ENCODE assay signal across 8 cellular contexts in genomic region chr15:88623061-88623460, GRCh38. TPM values are rescaled to one million over a fixed set of nuclear protein-coding genes. Genes with fewer than 3 reads are reported as not detected.
DNase-seq lines count a peak whose midpoint lies in the region; TF ChIP-seq lines count a peak whose summit lies in the region.

No MANE protein-coding gene starts in this region.

- peak overlapping the region; percentile 91 to 93 for H3K27ac ChIP-seq in ascending aorta
- H3K27ac ChIP-seq in mesendoderm (ENCODE audit: low read depth, low read length): no peak overlapping the region
- H3K27ac ChIP-seq in transverse colon: peak overlapping the region; percentile 87 to 94 (median 88)

- no peak overlapping the region for H4K5ac ChIP-seq in mesendoderm (ENCODE audit: low read length)

- H3K4ac ChIP-seq in mesendoderm (ENCODE audit: low read depth, low read length): no peak overlapping the region

- no peak overlapping the region for H2BK120ac ChIP-seq in mesendoderm (ENCODE audit: low read depth, low read length)

- peak overlapping the region in 1 of 2 donors; percentile 97 for H3K4me3 ChIP-seq in ascending aorta
- H3K4me3 ChIP-seq in mesendoderm (ENCODE audit: low read length): no peak overlapping the region
- peak overlapping the region in 1 of 4 donors; percentile 96 for H3K4me3 ChIP-seq in transverse colon

- H3K9me3 ChIP-seq in ascending aorta: no peaks in the 10 kb centered on the region
- H3K9me3 ChIP-seq in transverse colon: no peaks in the 10 kb centered on the region

- H3K4me1 ChIP-seq in ascending aorta (peaks cover 5 to 26% of the 10 kb centered on the region in 2 donors), mesendoderm (ENCODE audit: control insufficient read depth, low read depth, low read length) (peaks cover 10% of the 10 kb centered on the region), transverse colon (peaks cover 13 to 48% (median 31%) of the 10 kb centered on the region in 4 donors)

- no peak overlapping the region for H3K23ac ChIP-seq in mesendoderm (ENCODE audit: low read length)

- TF ChIP-seq POLR2A in transverse colon (IDR thresholded peaks at IDR 0.05): no peak

- TF ChIP-seq CTCF in ascending aorta (IDR thresholded peaks at IDR 0.05) (no peak), transverse colon (IDR thresholded peaks at IDR 0.05) (no peak)

- no peak overlapping the region for H2BK5ac ChIP-seq in mesendoderm (ENCODE audit: low read length)

- H3K27me3 ChIP-seq in ascending aorta (no peaks in the 10 kb centered on the region), mesendoderm (ENCODE audit: insufficient read depth, low read length, poor library complexity) (no peaks in the 10 kb centered on the region), transverse colon (no peaks in the 10 kb centered on the region)

- DNase-seq in GM04504 (ENCODE audit: low read depth) (peak; percentile 64), NCI-H460 (ENCODE audit: extremely low read depth, low read depth) (peak; percentile 69), ascending aorta (ENCODE audit: low spot score in 2 of 2) (peak in 1 of 2 donors; percentile 64), mesendoderm (peak; percentile 70), transverse colon (no peak), OCI-M2 (lab: John Stamatoyannopoulos, UW; ENCODE audit: unreplicated experiment) (no peak), HT-29 (ENCODE audit: low spot score) (no peak)
- no peak for DNase-seq in effector CD4-positive, alpha-beta T cell

- H3K9ac ChIP-seq in mesendoderm (ENCODE audit: low read length): peak overlapping the region; percentile 55

- WGBS in mesendoderm (ENCODE audit: extremely low coverage, insufficient coverage, low lambda C conversion rate): no CpG with 5 or more reads among the region's 2 CpGs
- WGBS in transverse colon (ENCODE audit: low coverage in 1 of 2), 2 donors: 62 to 71% methylated on average over 2 of the region's 2 CpGs

- H3K36me3 ChIP-seq in ascending aorta (peaks cover 17 to 22% of the 10 kb centered on the region in 2 donors), mesendoderm (ENCODE audit: control insufficient read depth, insufficient read depth, low read length) (peaks cover 13% of the 10 kb centered on the region), transverse colon (no peaks in the 10 kb centered on the region)

- no peak overlapping the region for H4K8ac ChIP-seq in mesendoderm (ENCODE audit: low read depth, low read length)

- H3K18ac ChIP-seq in mesendoderm (ENCODE audit: low read length): no peak overlapping the region

- H3K79me2 ChIP-seq in mesendoderm (ENCODE audit: control insufficient read depth, insufficient read depth, low read length): peaks cover 65% of the 10 kb centered on the region

- H3K79me1 ChIP-seq in mesendoderm (ENCODE audit: low read length): peaks cover 21% of the 10 kb centered on the region

- no peak overlapping the region for H3K56ac ChIP-seq in mesendoderm (ENCODE audit: low read length)

- intact Hi-C loops in ascending aorta (cut with DNase I) (loop anchor here (10.0 kb wide), 1 partner anchor 572 kb away; no protein-coding TSS in a partner anchor), transverse colon (cut with DNase I; ENCODE audit: low total_unique reads) (no loop called here)

- in situ Hi-C loops in transverse colon (cut with MboI; ENCODE audit: low pct_ligation_motif_present in 1 of 4, low pct_unique_long_range_greater_than_20kb in 1 of 4, low sequenced_read_pairs in 3 of 4): loop anchor here in 2 of 4 donors (25.0 kb wide), 1 partner anchor 136 kb away; no protein-coding TSS in a partner anchor

- H2BK15ac ChIP-seq in mesendoderm (replicated peaks; ENCODE audit: low read depth): no peak overlapping the region

- H2AK5ac ChIP-seq in mesendoderm (ENCODE audit: low read length): no peak overlapping the region

- H3K4me2 ChIP-seq in mesendoderm (ENCODE audit: low read length): peak overlapping the region; percentile 46

- TF ChIP-seq EP300 in transverse colon (IDR thresholded peaks at IDR 0.05; ENCODE audit: low read depth): no peak

RNA-seq across cellular contexts. Expression of gene AEN, which starts 1.9 kb away (rescaled TPM):
- total RNA-seq in NCI-H460 (2014; rRNA removed; shearing (Covaris generic)): 76.7 and 80.5 TPM in 2 replicates
- polyA plus RNA-seq in NCI-H460 (2014; cell fraction: nucleus; rRNA removed): 77.7 and 90.6 TPM in 2 replicates
- total RNA-seq in ascending aorta: 13.5 TPM
- polyA plus RNA-seq in mesendoderm (2013, experiment 1 of 2): 53.8 TPM
- 56.0 TPM for polyA plus RNA-seq in mesendoderm (2013, experiment 2 of 2)
- 10 to 100 TPM in 1 of 4 donors, 1 to 10 TPM in 3; 1.5 to 22.7 (median 8.7) TPM for total RNA-seq in transverse colon
- 170 and 177 TPM in 2 replicates for total RNA-seq in HT-29 (2014; rRNA removed; shearing (Covaris generic))

RNA-seq across cellular contexts. Expression of gene ISG20, which starts 15.8 kb away (rescaled TPM):
- 253 and 263 TPM in 2 replicates for total RNA-seq in NCI-H460 (2014; rRNA removed; shearing (Covaris generic))
- polyA plus RNA-seq in NCI-H460 (2014; cell fraction: nucleus; rRNA removed): 39.6 and 40.6 TPM in 2 replicates
- 5.3 TPM for total RNA-seq in ascending aorta
- polyA plus RNA-seq in mesendoderm (2013, experiment 1 of 2): 2.1 TPM
- polyA plus RNA-seq in mesendoderm (2013, experiment 2 of 2): 2.6 TPM
- 10 to 100 TPM; 18.7 to 51.9 (median 38.6) TPM for total RNA-seq in transverse colon
- total RNA-seq in HT-29 (2014; rRNA removed; shearing (Covaris generic)): 59.0 and 60.2 TPM in 2 replicates

Comparison
In these comparisons a context has a peak if more than half of its experiments do, and no peak if none do; other contexts are left out.
1. DNase-seq: peak in GM04504 (single experiment), NCI-H460 (single experiment) and mesendoderm (single experiment); none in transverse colon (single experiment), effector CD4-positive, alpha-beta T cell (single experiment), OCI-M2 (single experiment) and HT-29 (single experiment).